In the genomic region with DNA sequence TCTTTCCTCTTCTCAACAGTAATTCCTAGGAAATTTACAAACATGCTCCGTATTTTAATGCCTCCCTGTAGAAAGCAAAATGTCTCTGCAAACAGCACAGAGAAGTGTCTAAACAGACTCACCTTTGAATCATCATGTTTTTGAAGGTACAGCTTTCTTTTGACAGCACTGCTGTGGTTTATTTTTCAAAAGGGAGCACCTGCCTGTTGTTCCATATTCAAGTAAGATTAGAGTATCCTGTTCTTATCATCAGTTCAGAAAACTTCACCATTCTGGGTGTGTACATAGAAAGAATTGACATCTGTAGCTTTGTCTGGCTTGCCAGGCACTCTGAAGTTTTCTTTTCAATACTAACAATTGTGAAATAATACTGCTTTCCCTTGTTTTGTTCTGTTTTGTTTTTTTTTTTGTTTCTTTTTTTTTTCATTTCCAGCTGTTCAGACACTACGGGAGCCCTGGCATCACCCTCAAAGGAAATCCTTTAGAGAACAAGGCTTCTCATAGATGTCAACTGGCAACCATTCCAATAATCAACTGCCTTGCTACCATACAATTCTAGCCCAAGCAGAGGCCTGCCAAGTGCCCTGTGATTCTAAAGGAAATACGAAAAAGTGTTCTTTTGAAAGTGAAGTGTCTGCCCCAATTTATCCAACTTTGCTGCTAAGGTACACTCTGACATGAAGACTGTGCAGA, we compare ENCODE assay signal across 27 cellular contexts.
DNase-seq lines count a peak whose midpoint lies in the region; ATAC-seq and TF ChIP-seq lines count a peak whose summit lies in the region.
"Had no signal": no experiment of that assay in that cellular context is flagged by ENCODE, and none has a peak within 500 bp of the region (broad histone marks: within the 10 kb centered on the region; RNA-seq: fewer than 3 reads in every experiment).

No MANE protein-coding gene starts in this region.

- DNase-seq in activated CD4-positive, alpha-beta T cell treated with anti-CD3 and anti-CD28 coated beads for 36 hours = no peak
- no peak for DNase-seq in activated CD4-positive, alpha-beta T cell treated with anti-CD3 and anti-CD28 coated beads, Interleukin-2, amount 50 U/mL, for 48 hours
- DNase-seq in cardiac fibroblast (ENCODE audit: low read depth in 2 of 2) (peak; percentile 33 to 58), medulla oblongata (ENCODE audit: extremely low spot score) (peak; percentile 48), BE2C (no peak), NCI-H2196 treated with DMSO at 0.1 percent for 48 hours (lab: John Stamatoyannopoulos, UW; ENCODE audit: unreplicated experiment) (no peak), HEK293T (ENCODE audit: extremely low spot score) (no peak)
- DNase-seq: 8988T; activated CD4-positive, alpha-beta T cell treated with anti-CD3 and anti-CD28 coated beads for 48 hours; activated CD8-positive, alpha-beta memory T cell treated with anti-CD3 and anti-CD28 coated beads, Interleukin-2, amount 10 ng/mL, durations not matched to agents 7 days and 5 days; activated naive CD8-positive, alpha-beta T cell treated with anti-CD3 and anti-CD28 coated beads, Interleukin-2, amount 10 ng/mL, durations not matched to agents 7 days and 5 days; cortex of kidney; EL; foreskin keratinocyte; mammary epithelial cell; naive B cell; NCI-H2081; NCI-H526; stimulated activated CD4-positive, alpha-beta T cell treated with anti-CD3 and anti-CD28 coated beads, Interleukin-2, amount 100 ng/mL, for 24 hours; stimulated activated naive B cell treated with anti-CD40 and anti-IgM and Interleukin-4, amounts not matched to agents 10 μg/mL and 1 μg/mL and 100 μg/mL, for 72 hours had no signal

- CTCF ChIA-PET in activated CD4-positive, alpha-beta T cell treated with anti-CD3 and anti-CD28 coated beads for 36 hours (lab: Charles Lee) = interaction anchor here (0.6 to 2.0 kb wide), 2 partner anchors 139 to 203 kb away, joined by 3 to 9 read pairs; no protein-coding TSS in a partner anchor
- CTCF ChIA-PET in HEK293T (lab: Yijun Ruan, JAX) = interaction anchor here (0.7 kb wide), 1 partner anchor 12 kb away, joined by 6 read pairs; no protein-coding TSS in a partner anchor

- H3K9me3 ChIP-seq in thymus (ENCODE audit: control insufficient read depth) (no peaks in the 10 kb centered on the region), BE2C (no peaks in the 10 kb centered on the region)
- H3K9me3 ChIP-seq: HAP-1 had no signal

- peaks cover 5% of the 10 kb centered on the region for H3K4me1 ChIP-seq in thymus (ENCODE audit: control insufficient read depth, insufficient read depth, low read length)
- H3K4me1 ChIP-seq in BE2C = no peaks in the 10 kb centered on the region
- H3K4me1 ChIP-seq: HAP-1, parathyroid adenoma had no signal

- H3K4me3 ChIP-seq in cardiac fibroblast (replicated peaks in 1 of 2; ENCODE audit: low read depth in 2 of 2, low read length in 2 of 2) (no peak overlapping the region), thymus (ENCODE audit: low read length) (no peak overlapping the region), BE2C (ENCODE audit: low read depth, low read length) (no peak overlapping the region)
- H3K4me3 ChIP-seq: HAP-1 had no signal

- TF ChIP-seq CTCF in cardiac fibroblast (IDR thresholded peaks at IDR 0.05; ENCODE audit: low read depth, low read length) (no peak), BE2C (IDR thresholded peaks at IDR 0.05; ENCODE audit: low read depth, low read length) (no peak)

- WGBS in thymus = 48% methylated on average over 3 of the region's 3 CpGs

- no peak overlapping the region for H3K4me3 Mint-ChIP-seq in activated CD4-positive, alpha-beta T cell treated with anti-CD3 and anti-CD28 coated beads for 36 hours
- H3K4me3 Mint-ChIP-seq: activated CD8-positive, alpha-beta memory T cell treated with anti-CD3 and anti-CD28 coated beads, Interleukin-2, amount 10 ng/mL, durations not matched to agents 7 days and 5 days; activated naive CD8-positive, alpha-beta T cell treated with anti-CD3 and anti-CD28 coated beads, Interleukin-2, amount 10 ng/mL, durations not matched to agents 7 days and 5 days; activated T-helper 1 cell treated with anti-CD3 and anti-CD28 coated beads, Interleukin-12 subunit alpha, Interleukin-12 subunit beta, Interleukin-2, Interleukin-4 antibody, amounts not matched to agents 30 ng/mL and 10 ng/mL and 1 ng/mL, durations not matched to agents 14 hours and 24 hours and 36 hours; brain; naive B cell; stimulated activated naive B cell treated with anti-CD40 and anti-IgM and Interleukin-4, amounts not matched to agents 10 μg/mL and 1 μg/mL and 100 μg/mL, for 72 hours; type B pancreatic cell had no signal

- POLR2A ChIA-PET in activated CD4-positive, alpha-beta T cell treated with anti-CD3 and anti-CD28 coated beads for 36 hours (lab: Charles Lee) = no interaction called here
- POLR2A ChIA-PET in HEK293T (lab: Yijun Ruan, JAX) = no interaction called here

- peak overlapping the region; percentile 3 for H3K27ac Mint-ChIP-seq in activated CD4-positive, alpha-beta T cell treated with anti-CD3 and anti-CD28 coated beads for 36 hours
- H3K27ac Mint-ChIP-seq: activated CD8-positive, alpha-beta memory T cell treated with anti-CD3 and anti-CD28 coated beads, Interleukin-2, amount 10 ng/mL, durations not matched to agents 7 days and 5 days; activated naive CD8-positive, alpha-beta T cell treated with anti-CD3 and anti-CD28 coated beads, Interleukin-2, amount 10 ng/mL, durations not matched to agents 7 days and 5 days; activated T-helper 1 cell treated with anti-CD3 and anti-CD28 coated beads, Interleukin-12 subunit alpha, Interleukin-12 subunit beta, Interleukin-2, Interleukin-4 antibody, amounts not matched to agents 30 ng/mL and 10 ng/mL and 1 ng/mL, durations not matched to agents 14 hours and 24 hours and 36 hours; stimulated activated naive B cell treated with anti-CD40 and anti-IgM and Interleukin-4, amounts not matched to agents 10 μg/mL and 1 μg/mL and 100 μg/mL, for 72 hours; type B pancreatic cell had no signal

- intact Hi-C loops in activated CD4-positive, alpha-beta T cell treated with anti-CD3 and anti-CD28 coated beads for 36 hours (cut with DNase I, micrococcal nuclease) = no loop called here

- ATAC-seq in activated CD4-positive, alpha-beta T cell treated with anti-CD3 and anti-CD28 coated beads for 36 hours = no peak
- ATAC-seq: activated CD8-positive, alpha-beta memory T cell treated with anti-CD3 and anti-CD28 coated beads, Interleukin-2, amount 10 ng/mL, durations not matched to agents 7 days and 5 days; foreskin keratinocyte; stimulated activated naive B cell treated with anti-CD40 and anti-IgM and Interleukin-4, amounts not matched to agents 10 μg/mL and 1 μg/mL and 100 μg/mL, for 72 hours had no signal

- no peaks in the 10 kb centered on the region for H3K27me3 Mint-ChIP-seq in activated CD4-positive, alpha-beta T cell treated with anti-CD3 and anti-CD28 coated beads for 36 hours
- H3K27me3 Mint-ChIP-seq: brain had no signal

- peak overlapping the region; percentile 65 for H3K27ac ChIP-seq in thymus (ENCODE audit: low read depth)
- H3K27ac ChIP-seq: foreskin keratinocyte, KMS-11, parathyroid adenoma had no signal

- no peaks in the 10 kb centered on the region for H3K36me3 ChIP-seq in thymus (ENCODE audit: control insufficient read depth, insufficient read depth)
- H3K36me3 ChIP-seq in BE2C = no peaks in the 10 kb centered on the region
- H3K36me3 ChIP-seq: HAP-1 had no signal

- peaks cover 20% of the 10 kb centered on the region for H3K4me1 Mint-ChIP-seq in activated CD4-positive, alpha-beta T cell treated with anti-CD3 and anti-CD28 coated beads for 36 hours
- H3K4me1 Mint-ChIP-seq: activated CD8-positive, alpha-beta memory T cell treated with anti-CD3 and anti-CD28 coated beads, Interleukin-2, amount 10 ng/mL, durations not matched to agents 7 days and 5 days; activated naive CD8-positive, alpha-beta T cell treated with anti-CD3 and anti-CD28 coated beads, Interleukin-2, amount 10 ng/mL, durations not matched to agents 7 days and 5 days; naive B cell had no signal

- no peaks in the 10 kb centered on the region for H3K9me3 Mint-ChIP-seq in activated CD4-positive, alpha-beta T cell treated with anti-CD3 and anti-CD28 coated beads for 36 hours (ENCODE audit: low read depth)
- H3K9me3 Mint-ChIP-seq: activated naive CD8-positive, alpha-beta T cell treated with anti-CD3 and anti-CD28 coated beads, Interleukin-2, amount 10 ng/mL, durations not matched to agents 7 days and 5 days; activated T-helper 1 cell treated with anti-CD3 and anti-CD28 coated beads, Interleukin-12 subunit alpha, Interleukin-12 subunit beta, Interleukin-2, Interleukin-4 antibody, amounts not matched to agents 30 ng/mL and 10 ng/mL and 1 ng/mL, durations not matched to agents 14 hours and 24 hours and 36 hours; naive B cell; stimulated activated naive B cell treated with anti-CD40 and anti-IgM and Interleukin-4, amounts not matched to agents 10 μg/mL and 1 μg/mL and 100 μg/mL, for 72 hours; type B pancreatic cell had no signal

- H3K36me3 Mint-ChIP-seq in activated CD4-positive, alpha-beta T cell treated with anti-CD3 and anti-CD28 coated beads for 36 hours (ENCODE audit: low read depth) = no peaks in the 10 kb centered on the region
- H3K36me3 Mint-ChIP-seq: activated CD8-positive, alpha-beta memory T cell treated with anti-CD3 and anti-CD28 coated beads, Interleukin-2, amount 10 ng/mL, durations not matched to agents 7 days and 5 days; activated naive CD8-positive, alpha-beta T cell treated with anti-CD3 and anti-CD28 coated beads, Interleukin-2, amount 10 ng/mL, durations not matched to agents 7 days and 5 days; naive B cell; stimulated activated naive B cell treated with anti-CD40 and anti-IgM and Interleukin-4, amounts not matched to agents 10 μg/mL and 1 μg/mL and 100 μg/mL, for 72 hours had no signal

- H3K27me3 ChIP-seq in thymus (ENCODE audit: control insufficient read depth, insufficient read depth) (no peaks in the 10 kb centered on the region), BE2C (no peaks in the 10 kb centered on the region; the same call in 1 of the 2 replicates)
- H3K27me3 ChIP-seq: foreskin keratinocyte had no signal

TF ChIP-seq in HEK293T, 16 proteins besides CTCF, POLR2A, EP300 and RAD21:
- TF ChIP-seq HDGF (IDR thresholded peaks at IDR 0.05; ENCODE audit: borderline replicate concordance) = no peak
- no peak for TF ChIP-seq L3MBTL2 (conservative IDR thresholded peaks at IDR 0.05)
TF ChIP-seq in HEK293T: peak in this region for 0.

Comparison
In these comparisons a context has a peak if more than half of its experiments do, and no peak if none do; other contexts are left out.
1. DNase-seq: peak in cardiac fibroblast (2 of 2) and medulla oblongata (single experiment); none in activated CD4-positive, alpha-beta T cell treated with anti-CD3 and anti-CD28 coated beads for 36 hours (single experiment), activated CD4-positive, alpha-beta T cell treated with anti-CD3 and anti-CD28 coated beads, Interleukin-2, amount 50 U/mL, for 48 hours (0 of 2), BE2C (single experiment), NCI-H2196 treated with DMSO at 0.1 percent for 48 hours (single experiment) and HEK293T (single experiment).